Comparison of ENCODE assay signal across 1 cellular context in genomic region chr3:41202075-41202833, GRCh38.
TF ChIP-seq lines count a peak whose summit lies in the region.

No MANE protein-coding gene starts in this region.

TF ChIP-seq in HCT116, 20 proteins besides CTCF, POLR2A, EP300 and RAD21 (continued from another document):
- no peak for TF ChIP-seq ATF3 (IDR thresholded peaks at IDR 0.05)
- TF ChIP-seq ZBTB33 (IDR thresholded peaks at IDR 0.05; ENCODE audit: extremely low read depth, insufficient replicate concordance, low read length), result no peak
